Comparison of ENCODE assay signal across 8 cellular contexts in the genomic region with DNA sequence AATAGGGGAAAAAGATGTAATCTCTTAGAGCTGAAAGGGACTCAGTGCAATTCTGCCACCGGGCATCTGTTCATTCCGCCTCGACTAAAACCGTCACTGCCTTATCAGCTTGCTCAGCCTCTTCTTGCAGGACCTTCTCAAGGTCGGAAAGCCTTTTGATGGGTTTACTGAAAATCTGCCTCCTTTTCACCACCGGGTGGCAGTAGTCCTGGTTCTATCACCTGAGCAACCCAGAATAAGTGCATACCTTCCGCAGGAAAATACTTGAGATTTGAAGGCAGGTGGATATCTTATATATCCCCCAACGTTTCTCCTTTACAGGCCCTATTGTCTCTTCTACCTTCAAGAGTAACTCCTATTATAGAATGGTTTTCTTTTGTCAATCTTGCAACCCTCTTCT.
DNase-seq lines count a peak whose midpoint lies in the region; ATAC-seq, FAIRE-seq and TF ChIP-seq lines count a peak whose summit lies in the region.

No MANE protein-coding gene starts in this region.

- no peaks in the 10 kb centered on the region for H3K36me3 ChIP-seq in GM23338 (ENCODE audit: insufficient read depth)
- no peaks in the 10 kb centered on the region for H3K36me3 ChIP-seq in Panc1 (ENCODE audit: control insufficient read depth, insufficient read depth, low read length)
- no peaks in the 10 kb centered on the region for H3K36me3 ChIP-seq in osteoblast (ENCODE audit: insufficient read depth, low read length)

- POLR2A ChIA-PET in Panc1 (lab: Charles Lee): no interaction called here

- H2AFZ ChIP-seq in GM23338: no peak overlapping the region
- no peak overlapping the region for H2AFZ ChIP-seq in osteoblast (ENCODE audit: low read length)

- peaks cover 1% of the 10 kb centered on the region; the same call in 2 of the 3 replicates for H3K4me1 Mint-ChIP-seq in GM23338

- no peaks in the 10 kb centered on the region for H3K9me3 Mint-ChIP-seq in GM23338

- H3K4me1 ChIP-seq in GM23338 (ENCODE audit: insufficient read depth) (no peaks in the 10 kb centered on the region), Panc1 (ENCODE audit: control insufficient read depth, insufficient read depth, low read length) (no peaks in the 10 kb centered on the region), osteoblast (ENCODE audit: insufficient read depth, low read length) (no peaks in the 10 kb centered on the region)

- H3K9me3 ChIP-seq in Panc1 (ENCODE audit: control insufficient read depth, insufficient read depth, low read depth, low read length): no peaks in the 10 kb centered on the region
- H3K9me3 ChIP-seq in osteoblast (ENCODE audit: low read depth, low read length): no peaks in the 10 kb centered on the region

- FAIRE-seq in colon (lab: Jason Lieb, UNC): peak; percentile 33

- in situ Hi-C loops in Panc1 (cut with HindIII; ENCODE audit: low pct_unique_long_range_greater_than_20kb, low sequenced_read_pairs): no loop called here

- H3K27ac ChIP-seq in GM23338 (ENCODE audit: low read depth) (no peak overlapping the region), Panc1 (ENCODE audit: low read length) (no peak overlapping the region), osteoblast (ENCODE audit: low read depth, low read length) (no peak overlapping the region)

- no TSS peak for BruUV-seq in Panc1 (replicated peaks; lab: Mats Ljungman, UMichigan)

- DNase-seq in EH (ENCODE audit: low read depth): peak; percentile 2
- peak; percentile 67 for DNase-seq in GM23338 (ENCODE audit: low spot score)
- peak; percentile 13 for DNase-seq in Panc1 (ENCODE audit: low read depth, low spot score)
- no peak for DNase-seq in osteoblast (ENCODE audit: insufficient read length, low spot score, missing footprints)

- H3K27ac Mint-ChIP-seq in GM23338: no peak overlapping the region

- H3K27me3 ChIP-seq in GM23338 (ENCODE audit: insufficient read depth): no peaks in the 10 kb centered on the region
- no peaks in the 10 kb centered on the region for H3K27me3 ChIP-seq in Panc1 (ENCODE audit: control insufficient read depth, insufficient read depth, low read length)
- peaks cover 12% of the 10 kb centered on the region for H3K27me3 ChIP-seq in osteoblast (ENCODE audit: insufficient read depth, low read length)

- H3K4me2 ChIP-seq in GM23338: no peak overlapping the region
- no peak overlapping the region for H3K4me2 ChIP-seq in osteoblast (ENCODE audit: insufficient read depth, low read length)

- H3K4me3 Mint-ChIP-seq in GM23338: no peak overlapping the region

- no peaks in the 10 kb centered on the region for H3K36me3 Mint-ChIP-seq in GM23338 (ENCODE audit: low read depth)

- no peaks in the 10 kb centered on the region for H3K79me2 ChIP-seq in GM23338 (replicated peaks; ENCODE audit: insufficient read depth)
- no peaks in the 10 kb centered on the region for H3K79me2 ChIP-seq in osteoblast (ENCODE audit: insufficient read depth, low read length)

- CTCF ChIA-PET in Panc1 (lab: Charles Lee): no interaction called here

- H4K20me1 ChIP-seq in GM23338 (replicated peaks; ENCODE audit: insufficient read depth) (no peaks in the 10 kb centered on the region), osteoblast (ENCODE audit: insufficient read depth, low read length) (no peaks in the 10 kb centered on the region)

- peak; percentile 81 for ATAC-seq in GM23338
- ATAC-seq in Panc1: no peak
- ATAC-seq in GM21723 (IDR thresholded peaks at IDR 0.05; ENCODE audit: unreplicated experiment): no peak
- no peak for ATAC-seq in esophagus mucosa
- ATAC-seq in HG02678 (IDR thresholded peaks at IDR 0.05; ENCODE audit: unreplicated experiment): no peak

- no peaks in the 10 kb centered on the region for H3F3A ChIP-seq in GM23338 (replicated peaks; ENCODE audit: low read depth)

- peak; percentile 61 to 71 for TF ChIP-seq CTCF in GM23338 (conservative IDR thresholded peaks at IDR 0.05; ENCODE audit: low read depth in 2 of 2)
- TF ChIP-seq CTCF in Panc1 (IDR thresholded peaks at IDR 0.05): peak; percentile 61
- peak; percentile 62 for TF ChIP-seq CTCF in osteoblast (IDR thresholded peaks at IDR 0.05; ENCODE audit: extremely low read depth, low read depth, low read length)

- intact Hi-C loops in Panc1 (cut with micrococcal nuclease; ENCODE audit: unreplicated experiment): loop anchor here (5.0 to 10.0 kb wide), 2 partner anchors 110 to 252 kb away; no protein-coding TSS in a partner anchor

- H3K4me3 ChIP-seq in GM23338 (no peak overlapping the region), Panc1 (ENCODE audit: low read depth in 2 of 2, low read length in 2 of 2) (no peak overlapping the region), osteoblast (ENCODE audit: insufficient read depth, low read length) (no peak overlapping the region)

- peaks cover 3% of the 10 kb centered on the region for H3K27me3 Mint-ChIP-seq in GM23338 (ENCODE audit: insufficient read depth, low read depth, poor library complexity)

- H3K9me2 ChIP-seq in GM23338 (ENCODE audit: insufficient read depth): no peaks in the 10 kb centered on the region

TF ChIP-seq in GM23338, 12 proteins besides CTCF, POLR2A, EP300 and RAD21:
- TF ChIP-seq POLR2AphosphoS5 (IDR thresholded peaks at IDR 0.05; ENCODE audit: low read depth): no peak
- no peak for TF ChIP-seq JUNB (IDR thresholded peaks at IDR 0.05; ENCODE audit: unreplicated experiment)
- TF ChIP-seq, protein P1, sequence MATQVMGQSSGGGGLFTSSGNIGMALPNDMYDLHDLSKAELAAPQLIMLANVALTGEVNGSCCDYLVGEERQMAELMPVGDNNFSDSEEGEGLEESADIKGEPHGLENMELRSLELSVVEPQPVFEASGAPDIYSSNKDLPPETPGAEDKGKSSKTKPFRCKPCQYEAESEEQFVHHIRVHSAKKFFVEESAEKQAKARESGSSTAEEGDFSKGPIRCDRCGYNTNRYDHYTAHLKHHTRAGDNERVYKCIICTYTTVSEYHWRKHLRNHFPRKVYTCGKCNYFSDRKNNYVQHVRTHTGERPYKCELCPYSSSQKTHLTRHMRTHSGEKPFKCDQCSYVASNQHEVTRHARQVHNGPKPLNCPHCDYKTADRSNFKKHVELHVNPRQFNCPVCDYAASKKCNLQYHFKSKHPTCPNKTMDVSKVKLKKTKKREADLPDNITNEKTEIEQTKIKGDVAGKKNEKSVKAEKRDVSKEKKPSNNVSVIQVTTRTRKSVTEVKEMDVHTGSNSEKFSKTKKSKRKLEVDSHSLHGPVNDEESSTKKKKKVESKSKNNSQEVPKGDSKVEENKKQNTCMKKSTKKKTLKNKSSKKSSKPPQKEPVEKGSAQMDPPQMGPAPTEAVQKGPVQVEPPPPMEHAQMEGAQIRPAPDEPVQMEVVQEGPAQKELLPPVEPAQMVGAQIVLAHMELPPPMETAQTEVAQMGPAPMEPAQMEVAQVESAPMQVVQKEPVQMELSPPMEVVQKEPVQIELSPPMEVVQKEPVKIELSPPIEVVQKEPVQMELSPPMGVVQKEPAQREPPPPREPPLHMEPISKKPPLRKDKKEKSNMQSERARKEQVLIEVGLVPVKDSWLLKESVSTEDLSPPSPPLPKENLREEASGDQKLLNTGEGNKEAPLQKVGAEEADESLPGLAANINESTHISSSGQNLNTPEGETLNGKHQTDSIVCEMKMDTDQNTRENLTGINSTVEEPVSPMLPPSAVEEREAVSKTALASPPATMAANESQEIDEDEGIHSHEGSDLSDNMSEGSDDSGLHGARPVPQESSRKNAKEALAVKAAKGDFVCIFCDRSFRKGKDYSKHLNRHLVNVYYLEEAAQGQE (IDR thresholded peaks at IDR 0.05; ENCODE audit: unreplicated experiment): no peak
- TF ChIP-seq ZNF331 (CRISPR knock-in tag; IDR thresholded peaks at IDR 0.05; ENCODE audit: low read depth): no peak
- no peak for TF ChIP-seq CREB1 (CRISPR knock-in tag; IDR thresholded peaks at IDR 0.05; ENCODE audit: low read depth)
